In the genomic region with DNA sequence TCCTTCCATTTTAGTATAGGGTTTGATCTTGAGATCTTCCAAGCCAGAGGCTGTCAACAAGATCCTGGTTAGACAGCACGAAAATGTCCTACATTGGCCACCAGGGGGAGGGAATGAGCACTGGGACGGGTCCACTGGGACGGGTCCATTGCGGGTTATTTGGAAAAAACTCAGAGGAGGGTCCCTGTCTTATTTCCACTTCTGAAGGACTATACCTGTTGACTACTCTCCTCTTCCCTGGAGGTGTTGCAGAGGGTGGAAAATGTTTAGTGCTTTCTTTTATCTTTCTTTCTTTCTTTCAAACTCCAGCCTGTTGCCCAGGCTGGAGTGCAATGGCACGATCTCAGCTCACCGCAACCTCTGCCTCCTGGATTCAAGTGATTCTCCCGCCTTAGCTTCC, we compare ENCODE assay signal across 9 cellular contexts. TPM values are rescaled to one million over a fixed set of nuclear protein-coding genes. Genes with fewer than 3 reads are reported as not detected.
DNase-seq lines count a peak whose midpoint lies in the region; ATAC-seq, FAIRE-seq and TF ChIP-seq lines count a peak whose summit lies in the region.
"Had no signal": no experiment of that assay in that cellular context is flagged by ENCODE, and none has a peak within 500 bp of the region (broad histone marks: within the 10 kb centered on the region; RNA-seq: fewer than 3 reads in every experiment).

No MANE protein-coding gene starts in this region.

- CTCF ChIA-PET in activated naive CD4-positive, alpha-beta T cell treated with anti-CD3 and anti-CD28 coated beads for 36 hours (lab: Charles Lee), result interaction anchor here (0.7 to 18.1 kb wide), 12 partner anchors 11 to 138 kb away, joined by 3 to 348 read pairs (median 6); a partner anchor contains a TSS

- FAIRE-seq in GM19239 (lab: Jason Lieb, UNC), result peak; percentile 54

- H3K27ac ChIP-seq in Peyer's patch, result no peak overlapping the region
- no peak overlapping the region for H3K27ac ChIP-seq in left ventricle myocardium inferior (replicated peaks)

- no peaks in the 10 kb centered on the region for H3K36me3 ChIP-seq in Peyer's patch
- no peaks in the 10 kb centered on the region for H3K36me3 ChIP-seq in left ventricle myocardium inferior

- H3K9me3 Mint-ChIP-seq in activated naive CD4-positive, alpha-beta T cell treated with anti-CD3 and anti-CD28 coated beads for 36 hours, result no peaks in the 10 kb centered on the region

- ATAC-seq in GM18517 (IDR thresholded peaks at IDR 0.05; ENCODE audit: unreplicated experiment), result no peak

- no peaks in the 10 kb centered on the region for H3K27me3 ChIP-seq in Peyer's patch
- peaks cover 12% of the 10 kb centered on the region for H3K27me3 ChIP-seq in left ventricle myocardium inferior (ENCODE audit: low read depth)

- intact Hi-C loops in activated naive CD4-positive, alpha-beta T cell treated with anti-CD3 and anti-CD28 coated beads for 36 hours (cut with micrococcal nuclease), result loop anchor here (1.0 to 2.0 kb wide), 2 partner anchors 65 to 218 kb away; no protein-coding TSS in a partner anchor
- intact Hi-C loops in left ventricle myocardium inferior (cut with micrococcal nuclease), result loop anchor here (2.0 kb wide), 1 partner anchor 62 kb away; no protein-coding TSS in a partner anchor

- H3K4me1 ChIP-seq in Peyer's patch (peaks cover 0 to 24% (median 7%) of the 10 kb centered on the region in 4 donors), left ventricle myocardium inferior (peaks cover 18% of the 10 kb centered on the region)

- H3K27ac Mint-ChIP-seq in activated naive CD4-positive, alpha-beta T cell treated with anti-CD3 and anti-CD28 coated beads for 36 hours, result no peak overlapping the region

- no peaks in the 10 kb centered on the region for H3K36me3 Mint-ChIP-seq in activated naive CD4-positive, alpha-beta T cell treated with anti-CD3 and anti-CD28 coated beads for 36 hours (ENCODE audit: low read depth)

- H3K4me3 Mint-ChIP-seq in activated naive CD4-positive, alpha-beta T cell treated with anti-CD3 and anti-CD28 coated beads for 36 hours, result no peak overlapping the region

- peaks cover 26% of the 10 kb centered on the region for H3K27me3 Mint-ChIP-seq in activated naive CD4-positive, alpha-beta T cell treated with anti-CD3 and anti-CD28 coated beads for 36 hours (ENCODE audit: low read depth)

- DNase-seq in AG10803 (ENCODE audit: low read depth) (peak; percentile 17), GM19239 (ENCODE audit: insufficient read length, low spot score) (peak; percentile 81), Peyer's patch (peak in 2 of 3 donors; percentile 44 to 83), left ventricle myocardium inferior (peak; percentile 35), OCI-M2 (lab: John Stamatoyannopoulos, UW; ENCODE audit: unreplicated experiment) (no peak)
- peak; percentile 72 for DNase-seq in activated naive CD4-positive, alpha-beta T cell treated with anti-CD3 and anti-CD28 coated beads for 36 hours
- DNase-seq in stimulated activated CD4-positive, alpha-beta T cell treated with anti-CD3 and anti-CD28 coated beads, Interleukin-12 subunit alpha, Interleukin-12 subunit beta, amount 100 ng/mL, for 4 hours, result peak; percentile 45

- no peaks in the 10 kb centered on the region for H3K9me3 ChIP-seq in Peyer's patch
- no peaks in the 10 kb centered on the region for H3K9me3 ChIP-seq in left ventricle myocardium inferior (replicated peaks)

- peaks cover 20% of the 10 kb centered on the region for H3K4me1 Mint-ChIP-seq in activated naive CD4-positive, alpha-beta T cell treated with anti-CD3 and anti-CD28 coated beads for 36 hours (ENCODE audit: low read depth)

- TF ChIP-seq POLR2A in Peyer's patch (IDR thresholded peaks at IDR 0.05), result no peak

- TF ChIP-seq CTCF in AG10803 (conservative IDR thresholded peaks at IDR 0.05; ENCODE audit: low read length) (peak; percentile 85), Peyer's patch (IDR thresholded peaks at IDR 0.05) (peak in 5 of 6 experiments; percentile 73 to 79 (median 76)), left ventricle myocardium inferior (IDR thresholded peaks at IDR 0.05; ENCODE audit: borderline replicate concordance) (peak; percentile 85)

- H3K4me3 ChIP-seq in AG10803 (ENCODE audit: low read length) (no peak overlapping the region), Peyer's patch (no peak overlapping the region), left ventricle myocardium inferior (no peak overlapping the region)

RNA-seq across cellular contexts. Expression of a gene that starts 2.5 kb away (rescaled TPM):
- total RNA-seq in Peyer's patch (1 to 10 TPM in 3 of 4 donors, not detected in 1; 1.1 to 7.5 (median 1.5) TPM), left ventricle myocardium inferior (not detected)
- not detected for total RNA-seq in activated naive CD4-positive, alpha-beta T cell treated with anti-CD3 and anti-CD28 coated beads for 36 hours
- total RNA-seq: pulmonary artery endothelial cell had no signal

RNA-seq across cellular contexts. Expression of a gene that starts 16.3 kb away (rescaled TPM):
- total RNA-seq in Peyer's patch (100 to 1,000 TPM; 124 to 334 (median 163) TPM), left ventricle myocardium inferior (312 TPM)
- 10 to 100 TPM; 78.2 to 80.3 TPM for total RNA-seq in activated naive CD4-positive, alpha-beta T cell treated with anti-CD3 and anti-CD28 coated beads for 36 hours
